1 cellular context compared by ENCODE assay signal in the genomic region with DNA sequence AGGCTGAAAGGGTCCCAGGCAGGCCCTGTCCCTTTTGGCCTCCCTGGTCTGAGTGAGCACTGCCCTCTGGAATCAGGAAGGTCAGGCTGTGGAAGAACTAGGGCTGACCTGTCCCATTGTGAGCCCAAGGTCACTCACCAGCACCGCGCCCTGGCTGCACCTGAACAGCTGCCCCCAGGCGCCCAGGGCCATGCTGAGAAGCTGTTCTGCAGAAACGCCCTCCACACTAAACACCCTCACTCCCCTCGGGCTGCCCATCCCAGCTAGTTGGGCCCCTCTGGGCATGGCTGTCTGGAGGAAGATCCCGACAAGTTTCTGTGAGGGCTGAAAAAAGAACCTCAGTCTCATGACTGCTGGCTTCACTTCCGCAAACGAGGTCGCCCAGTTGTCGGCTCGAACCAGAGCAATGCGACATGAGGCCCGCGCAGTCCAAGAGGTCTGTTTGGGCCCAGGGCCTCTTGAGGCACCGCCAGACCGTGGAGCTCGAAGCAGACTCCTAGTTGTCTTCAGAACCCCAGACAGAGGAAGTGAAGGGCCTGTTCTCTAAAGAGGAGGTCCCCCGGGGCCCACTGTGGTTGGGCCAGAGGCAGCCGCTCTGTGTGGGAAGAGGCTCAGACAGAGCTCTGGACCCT.
TF ChIP-seq lines count a peak whose summit lies in the region.

No MANE protein-coding gene starts in this region.

TF ChIP-seq in GM12878, 131 proteins besides CTCF, POLR2A, EP300 and RAD21 (continued from another document and continues in another):
- TF ChIP-seq ZNF687 (IDR thresholded peaks at IDR 0.05) (peak; percentile 99), ZZZ3 (IDR thresholded peaks at IDR 0.05; ENCODE audit: control insufficient read depth, insufficient read length, low read depth) (no peak), TBL1XR1 (IDR thresholded peaks at IDR 0.05; ENCODE audit: low read depth, low read length) (no peak), BACH1 (IDR thresholded peaks at IDR 0.05; ENCODE audit: borderline replicate concordance) (peak; percentile 70), NBN (IDR thresholded peaks at IDR 0.05) (no peak; the same call in 1 of the 2 replicates), SUZ12 (IDR thresholded peaks at IDR 0.05; ENCODE audit: unreplicated experiment) (no peak), MLLT1 (IDR thresholded peaks at IDR 0.05) (0 out of 2 replicates have a peak, but pooled peaks have one; percentile 46), POLR2AphosphoS5 (IDR thresholded peaks at IDR 0.05; ENCODE audit: low read length) (no peak), NR2C2 (IDR thresholded peaks at IDR 0.05; ENCODE audit: borderline replicate concordance, control insufficient read depth, insufficient read length, low read depth) (no peak), SREBF2 (IDR thresholded peaks at IDR 0.05; ENCODE audit: low read length) (no peak), FOXM1 (IDR thresholded peaks at IDR 0.05; ENCODE audit: low read depth, low read length) (no peak), ZNF384 (IDR thresholded peaks at IDR 0.05; ENCODE audit: borderline replicate concordance, low read depth, low read length) (no peak), CREB1 (IDR thresholded peaks at IDR 0.05; ENCODE audit: low read depth) (no peak), RCOR1 (conservative IDR thresholded peaks at IDR 0.05; ENCODE audit: low read depth, low read length) (no peak), LARP7 (IDR thresholded peaks at IDR 0.05) (no peak), TCF7 (IDR thresholded peaks at IDR 0.05; ENCODE audit: borderline replicate concordance) (no peak), SMAD5 (IDR thresholded peaks at IDR 0.05; ENCODE audit: low read depth) (no peak), CUX1 (IDR thresholded peaks at IDR 0.05; ENCODE audit: insufficient replicate concordance, low read depth, low read length) (no peak), FOS (IDR thresholded peaks at IDR 0.05; ENCODE audit: borderline replicate concordance, extremely low read depth, insufficient read length) (no peak), HCFC1 (IDR thresholded peaks at IDR 0.05; ENCODE audit: low read length) (no peak), ATF7 (IDR thresholded peaks at IDR 0.05; ENCODE audit: low read depth) (no peak), NFXL1 (IDR thresholded peaks at IDR 0.05; ENCODE audit: borderline replicate concordance) (no peak), ZNF622 (IDR thresholded peaks at IDR 0.05) (no peak), MEF2B (IDR thresholded peaks at IDR 0.05; ENCODE audit: partially characterized antibody, poor library complexity, severe bottlenecking) (peak; percentile 96), ZNF217 (IDR thresholded peaks at IDR 0.05) (no peak), BCL3 (IDR thresholded peaks at IDR 0.05; ENCODE audit: borderline replicate concordance, insufficient read depth, low read depth, low read length, poor library complexity, severe bottlenecking) (no peak), STAT3 (IDR thresholded peaks at IDR 0.05; ENCODE audit: low read depth, low read length) (no peak), HDAC6 (IDR thresholded peaks at IDR 0.05; ENCODE audit: unreplicated experiment) (no peak), IRF4 (IDR thresholded peaks at IDR 0.05; ENCODE audit: low read depth, low read length) (no peak), MYB (IDR thresholded peaks at IDR 0.05; ENCODE audit: borderline replicate concordance, low read depth, low read length) (no peak), CHD2 (IDR thresholded peaks at IDR 0.05; ENCODE audit: borderline replicate concordance, low read depth, low read length) (no peak), MEF2A (IDR thresholded peaks at IDR 0.05; ENCODE audit: insufficient read depth, low read depth, low read length) (no peak), POU2F2 (IDR thresholded peaks at IDR 0.05; ENCODE audit: borderline replicate concordance, low read depth, low read length) (no peak), CBX3 (IDR thresholded peaks at IDR 0.05; ENCODE audit: borderline replicate concordance, low read depth) (no peak)
- TF ChIP-seq, protein P1, sequence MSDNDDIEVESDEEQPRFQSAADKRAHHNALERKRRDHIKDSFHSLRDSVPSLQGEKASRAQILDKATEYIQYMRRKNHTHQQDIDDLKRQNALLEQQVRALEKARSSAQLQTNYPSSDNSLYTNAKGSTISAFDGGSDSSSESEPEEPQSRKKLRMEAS (IDR thresholded peaks at IDR 0.05; ENCODE audit: low read depth, low read length) = peak; percentile 76; the same call in 1 of the 2 replicates
- TF ChIP-seq, protein P2, sequence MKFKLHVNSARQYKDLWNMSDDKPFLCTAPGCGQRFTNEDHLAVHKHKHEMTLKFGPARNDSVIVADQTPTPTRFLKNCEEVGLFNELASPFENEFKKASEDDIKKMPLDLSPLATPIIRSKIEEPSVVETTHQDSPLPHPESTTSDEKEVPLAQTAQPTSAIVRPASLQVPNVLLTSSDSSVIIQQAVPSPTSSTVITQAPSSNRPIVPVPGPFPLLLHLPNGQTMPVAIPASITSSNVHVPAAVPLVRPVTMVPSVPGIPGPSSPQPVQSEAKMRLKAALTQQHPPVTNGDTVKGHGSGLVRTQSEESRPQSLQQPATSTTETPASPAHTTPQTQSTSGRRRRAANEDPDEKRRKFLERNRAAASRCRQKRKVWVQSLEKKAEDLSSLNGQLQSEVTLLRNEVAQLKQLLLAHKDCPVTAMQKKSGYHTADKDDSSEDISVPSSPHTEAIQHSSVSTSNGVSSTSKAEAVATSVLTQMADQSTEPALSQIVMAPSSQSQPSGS (IDR thresholded peaks at IDR 0.05; ENCODE audit: low read length) = no peak
- TF ChIP-seq, protein P3, sequence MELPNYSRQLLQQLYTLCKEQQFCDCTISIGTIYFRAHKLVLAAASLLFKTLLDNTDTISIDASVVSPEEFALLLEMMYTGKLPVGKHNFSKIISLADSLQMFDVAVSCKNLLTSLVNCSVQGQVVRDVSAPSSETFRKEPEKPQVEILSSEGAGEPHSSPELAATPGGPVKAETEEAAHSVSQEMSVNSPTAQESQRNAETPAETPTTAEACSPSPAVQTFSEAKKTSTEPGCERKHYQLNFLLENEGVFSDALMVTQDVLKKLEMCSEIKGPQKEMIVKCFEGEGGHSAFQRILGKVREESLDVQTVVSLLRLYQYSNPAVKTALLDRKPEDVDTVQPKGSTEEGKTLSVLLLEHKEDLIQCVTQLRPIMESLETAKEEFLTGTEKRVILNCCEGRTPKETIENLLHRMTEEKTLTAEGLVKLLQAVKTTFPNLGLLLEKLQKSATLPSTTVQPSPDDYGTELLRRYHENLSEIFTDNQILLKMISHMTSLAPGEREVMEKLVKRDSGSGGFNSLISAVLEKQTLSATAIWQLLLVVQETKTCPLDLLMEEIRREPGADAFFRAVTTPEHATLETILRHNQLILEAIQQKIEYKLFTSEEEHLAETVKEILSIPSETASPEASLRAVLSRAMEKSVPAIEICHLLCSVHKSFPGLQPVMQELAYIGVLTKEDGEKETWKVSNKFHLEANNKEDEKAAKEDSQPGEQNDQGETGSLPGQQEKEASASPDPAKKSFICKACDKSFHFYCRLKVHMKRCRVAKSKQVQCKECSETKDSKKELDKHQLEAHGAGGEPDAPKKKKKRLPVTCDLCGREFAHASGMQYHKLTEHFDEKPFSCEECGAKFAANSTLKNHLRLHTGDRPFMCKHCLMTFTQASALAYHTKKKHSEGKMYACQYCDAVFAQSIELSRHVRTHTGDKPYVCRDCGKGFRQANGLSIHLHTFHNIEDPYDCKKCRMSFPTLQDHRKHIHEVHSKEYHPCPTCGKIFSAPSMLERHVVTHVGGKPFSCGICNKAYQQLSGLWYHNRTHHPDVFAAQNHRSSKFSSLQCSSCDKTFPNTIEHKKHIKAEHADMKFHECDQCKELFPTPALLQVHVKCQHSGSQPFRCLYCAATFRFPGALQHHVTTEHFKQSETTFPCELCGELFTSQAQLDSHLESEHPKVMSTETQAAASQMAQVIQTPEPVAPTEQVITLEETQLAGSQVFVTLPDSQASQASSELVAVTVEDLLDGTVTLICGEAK (IDR thresholded peaks at IDR 0.05; ENCODE audit: borderline replicate concordance) = no peak
- TF ChIP-seq, protein P4, sequence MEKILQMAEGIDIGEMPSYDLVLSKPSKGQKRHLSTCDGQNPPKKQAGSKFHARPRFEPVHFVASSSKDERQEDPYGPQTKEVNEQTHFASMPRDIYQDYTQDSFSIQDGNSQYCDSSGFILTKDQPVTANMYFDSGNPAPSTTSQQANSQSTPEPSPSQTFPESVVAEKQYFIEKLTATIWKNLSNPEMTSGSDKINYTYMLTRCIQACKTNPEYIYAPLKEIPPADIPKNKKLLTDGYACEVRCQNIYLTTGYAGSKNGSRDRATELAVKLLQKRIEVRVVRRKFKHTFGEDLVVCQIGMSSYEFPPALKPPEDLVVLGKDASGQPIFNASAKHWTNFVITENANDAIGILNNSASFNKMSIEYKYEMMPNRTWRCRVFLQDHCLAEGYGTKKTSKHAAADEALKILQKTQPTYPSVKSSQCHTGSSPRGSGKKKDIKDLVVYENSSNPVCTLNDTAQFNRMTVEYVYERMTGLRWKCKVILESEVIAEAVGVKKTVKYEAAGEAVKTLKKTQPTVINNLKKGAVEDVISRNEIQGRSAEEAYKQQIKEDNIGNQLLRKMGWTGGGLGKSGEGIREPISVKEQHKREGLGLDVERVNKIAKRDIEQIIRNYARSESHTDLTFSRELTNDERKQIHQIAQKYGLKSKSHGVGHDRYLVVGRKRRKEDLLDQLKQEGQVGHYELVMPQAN (conservative IDR thresholded peaks at IDR 0.05) = no peak
